Comparison of ENCODE assay signal across 1 cellular context in the genomic region with DNA sequence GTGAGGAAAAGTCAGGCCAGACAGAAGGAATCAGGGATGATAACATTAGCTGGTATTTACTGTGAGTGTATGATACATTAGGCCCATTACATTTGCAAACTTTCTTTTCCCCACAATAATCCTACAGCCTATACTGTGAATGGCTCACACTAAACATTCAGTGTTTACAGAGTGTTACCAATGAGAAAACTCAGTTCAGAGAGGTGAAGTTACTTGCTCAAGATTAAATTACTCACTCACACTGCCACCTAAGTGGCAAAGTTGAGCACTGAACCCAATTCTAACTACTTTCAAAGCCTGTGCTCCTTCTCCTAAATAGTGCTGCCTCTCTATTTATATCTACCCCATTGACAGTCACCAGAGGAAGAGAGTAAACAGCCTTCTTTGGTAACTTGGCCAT.
TF ChIP-seq lines count a peak whose summit lies in the region.

No MANE protein-coding gene starts in this region.

TF ChIP-seq in K562, 482 proteins besides CTCF, POLR2A, EP300 and RAD21:
- TF ChIP-seq XRCC3 (IDR thresholded peaks at IDR 0.05) (no peak), ZNF589 (CRISPR knock-in tag; IDR thresholded peaks at IDR 0.05; ENCODE audit: low read depth) (0 out of 2 replicates have a peak, but pooled peaks have one; percentile 27)
